Comparison of ENCODE assay signal across 21 cellular contexts in genomic region chr1:44117272-44117671, GRCh38. TPM values are rescaled to one million over a fixed set of nuclear protein-coding genes. Genes with fewer than 3 reads are reported as not detected.
"Had no signal": no experiment of that assay in that cellular context is flagged by ENCODE, and none has a peak within 500 bp of the region (broad histone marks: within the 10 kb centered on the region; RNA-seq: fewer than 3 reads in every experiment).

No MANE protein-coding gene starts in this region.

RNA-seq across cellular contexts. Expression of gene KLF17, which starts 1.3 kb away (rescaled TPM):
- total RNA-seq: activated naive CD4-positive, alpha-beta T cell treated with anti-CD3 and anti-CD28 coated beads for 36 hours; activated naive CD4-positive, alpha-beta T cell treated with anti-CD3 and anti-CD28 coated beads, Interleukin-2, amount 50 U/mL, for 72 hours; activated naive CD8-positive, alpha-beta T cell treated with anti-CD3 and anti-CD28 coated beads for 36 hours; activated naive CD8-positive, alpha-beta T cell treated with anti-CD3 and anti-CD28 coated beads, Interleukin-2, amount 10 ng/mL, durations not matched to agents 7 days and 5 days; activated T-cell treated with anti-CD3 and anti-CD28 coated beads, Interleukin-2, amount 50 U/mL, for 4 hours; activated T-cell treated with anti-CD3 and anti-CD28 coated beads, Interleukin-2, amount 50 U/mL, for 72 hours; activated T-helper 1 cell treated with anti-CD3 and anti-CD28 coated beads, Interleukin-12 subunit alpha, Interleukin-12 subunit beta, Interleukin-2, Interleukin-4 antibody, amounts not matched to agents 30 ng/mL and 10 ng/mL and 1 ng/mL, durations not matched to agents 14 hours and 24 hours and 36 hours; activated T-helper 17 cell treated with anti-CD3 and anti-CD28 coated beads, Interleukin-2, amount 50 U/mL, for 72 hours; activated T-helper 2 cell treated with anti-CD3 and anti-CD28 coated beads, Interferon-gamma antibody, Interleukin-2, Interleukin-4, amounts not matched to agents 10 μg/mL and 5 μg/mL and 100 μg/mL, durations not matched to agents 14 hours and 24 hours and 36 hours; ascending aorta; body of pancreas; breast epithelium; bronchial epithelial cell; cardiac muscle cell; cardiac septum; cerebellum; chondrocyte had no signal
- polyA plus RNA-seq: cardiac muscle cell had no signal

RNA-seq across cellular contexts. Expression of gene KLF18, which starts 24.2 kb away (rescaled TPM):
- total RNA-seq: activated naive CD4-positive, alpha-beta T cell treated with anti-CD3 and anti-CD28 coated beads for 36 hours; activated naive CD4-positive, alpha-beta T cell treated with anti-CD3 and anti-CD28 coated beads, Interleukin-2, amount 50 U/mL, for 72 hours; activated naive CD8-positive, alpha-beta T cell treated with anti-CD3 and anti-CD28 coated beads for 36 hours; activated naive CD8-positive, alpha-beta T cell treated with anti-CD3 and anti-CD28 coated beads, Interleukin-2, amount 10 ng/mL, durations not matched to agents 7 days and 5 days; activated T-cell treated with anti-CD3 and anti-CD28 coated beads, Interleukin-2, amount 50 U/mL, for 4 hours; activated T-cell treated with anti-CD3 and anti-CD28 coated beads, Interleukin-2, amount 50 U/mL, for 72 hours; activated T-helper 1 cell treated with anti-CD3 and anti-CD28 coated beads, Interleukin-12 subunit alpha, Interleukin-12 subunit beta, Interleukin-2, Interleukin-4 antibody, amounts not matched to agents 30 ng/mL and 10 ng/mL and 1 ng/mL, durations not matched to agents 14 hours and 24 hours and 36 hours; activated T-helper 17 cell treated with anti-CD3 and anti-CD28 coated beads, Interleukin-2, amount 50 U/mL, for 72 hours; activated T-helper 2 cell treated with anti-CD3 and anti-CD28 coated beads, Interferon-gamma antibody, Interleukin-2, Interleukin-4, amounts not matched to agents 10 μg/mL and 5 μg/mL and 100 μg/mL, durations not matched to agents 14 hours and 24 hours and 36 hours; adrenal gland; aorta; ascending aorta; astrocyte; body of pancreas; breast epithelium; bronchial epithelial cell; cardiac muscle cell; cardiac septum; cerebellum; chondrocyte had no signal
- polyA plus RNA-seq: adipose tissue, adrenal gland, aorta, cardiac muscle cell had no signal
